17 cellular contexts compared by ENCODE assay signal in the genomic region with DNA sequence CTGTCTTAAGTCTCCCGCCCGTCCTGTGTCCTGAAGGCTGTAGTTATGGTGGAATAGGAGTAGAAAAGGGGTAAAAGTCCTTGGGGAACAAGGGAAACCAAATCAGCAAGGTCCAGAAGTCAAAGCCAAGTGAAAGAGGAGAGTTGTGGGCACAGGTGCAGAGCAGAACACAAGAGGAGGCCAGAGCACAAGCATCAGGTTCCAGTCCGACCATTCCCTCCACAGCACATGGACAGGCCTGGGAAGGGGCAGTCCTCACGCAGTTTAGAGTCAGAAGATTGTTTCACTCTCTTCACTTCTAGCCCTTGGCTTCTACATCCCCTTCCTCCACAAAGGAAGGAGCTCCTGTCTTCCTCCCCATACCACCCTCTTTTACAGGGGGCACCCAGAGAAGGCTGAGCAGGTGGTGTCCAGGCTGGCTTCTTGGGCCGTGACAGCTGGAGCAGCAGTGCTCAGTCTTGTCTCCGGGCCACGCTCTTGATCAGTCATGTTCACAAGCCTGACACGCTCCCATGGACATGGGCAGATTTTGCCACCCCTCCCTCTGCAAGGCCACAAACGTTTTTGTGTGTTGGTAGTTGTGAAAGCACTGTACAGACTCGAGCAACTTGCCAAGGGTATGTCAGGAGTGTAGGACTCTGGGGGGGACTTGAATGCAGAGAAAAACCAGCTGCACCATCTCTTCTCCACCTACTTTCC.
DNase-seq lines count a peak whose midpoint lies in the region; ATAC-seq and TF ChIP-seq lines count a peak whose summit lies in the region.
"Had no signal": no experiment of that assay in that cellular context is flagged by ENCODE, and none has a peak within 500 bp of the region (broad histone marks: within the 10 kb centered on the region; RNA-seq: fewer than 3 reads in every experiment).

No MANE protein-coding gene starts in this region.

- 88 to 90% methylated on average over 10 of the region's 10 CpGs for WGBS in lung, 2 donors
- 85 to 86% methylated on average over 10 of the region's 10 CpGs for WGBS in body of pancreas, 2 donors

- H3K9me3 ChIP-seq in BLaER1 (no peaks in the 10 kb centered on the region), lung (ENCODE audit: control insufficient read depth in 2 of 2, insufficient read depth in 1 of 2, low read length in 1 of 2) (no peaks in the 10 kb centered on the region), body of pancreas (no peaks in the 10 kb centered on the region)
- H3K9me3 ChIP-seq: SJSA1 had no signal

- H3K27ac ChIP-seq in BLaER1 (peak overlapping the region; percentile 74), lung (ENCODE audit: low read depth in 1 of 2, low read length in 1 of 2) (no peak overlapping the region), body of pancreas (no peak overlapping the region), coronary artery (no peak overlapping the region)
- H3K27ac ChIP-seq: C4-2B, HL-60, KMS-11, SJSA1 had no signal

- H3K4me1 ChIP-seq in BLaER1 (peaks cover 35% of the 10 kb centered on the region), lung (ENCODE audit: control insufficient read depth in 2 of 2, insufficient read depth in 2 of 2, low read length in 2 of 2) (peaks cover 0 to 2% of the 10 kb centered on the region in 2 donors), body of pancreas (peaks cover 3% of the 10 kb centered on the region)
- H3K4me1 ChIP-seq: SJSA1 had no signal

- H3K36me3 ChIP-seq in BLaER1 (peaks cover 17% of the 10 kb centered on the region; the same call in 1 of the 2 replicates), lung (ENCODE audit: control insufficient read depth in 2 of 2, insufficient read depth in 2 of 2, low read length in 2 of 2) (peaks cover 0 to 11% of the 10 kb centered on the region in 2 donors), body of pancreas (replicated peaks in 1 of 2; ENCODE audit: insufficient read depth in 1 of 2, low read depth in 2 of 2) (no peaks in the 10 kb centered on the region)

- ATAC-seq in HG02759 (IDR thresholded peaks at IDR 0.05; ENCODE audit: unreplicated experiment) = peak; percentile 50
- ATAC-seq in lung (ENCODE audit: insufficient read depth, low FRiP score) = no peak
- ATAC-seq in body of pancreas = no peak
- ATAC-seq in HG03139 (IDR thresholded peaks at IDR 0.05; ENCODE audit: unreplicated experiment) = no peak

- DNase-seq in lung (ENCODE audit: low spot score) (peak; percentile 13), retina (peak; percentile 10), body of pancreas (no peak), coronary artery (ENCODE audit: low spot score) (no peak)
- DNase-seq in stimulated activated CD4-positive, alpha-beta T cell treated with anti-CD3 and anti-CD28 coated beads, Interleukin-1b, Interleukin-23, amount 100 ng/mL, for 48 hours = no peak
- DNase-seq: 8988T, NCI-H1105, NCI-H146, NCI-H2029 treated with DMSO at 0.1 percent for 48 hours, NCI-H526 had no signal

- intact Hi-C loops in body of pancreas (cut with DNase I) = no loop called here

- peak overlapping the region; percentile 77 for H3K4me2 ChIP-seq in BLaER1
- H3K4me2 ChIP-seq: KMS-11 had no signal

- no peak overlapping the region for H3K4me3 ChIP-seq in BLaER1
- no peak overlapping the region for H3K4me3 ChIP-seq in lung
- no peak overlapping the region for H3K4me3 ChIP-seq in body of pancreas
- no peak overlapping the region for H3K4me3 ChIP-seq in coronary artery
- H3K4me3 ChIP-seq: SJSA1 had no signal

- no peak for TF ChIP-seq CTCF in lung (IDR thresholded peaks at IDR 0.05; ENCODE audit: control extremely low read depth, extremely low read depth)
- TF ChIP-seq CTCF in body of pancreas (IDR thresholded peaks at IDR 0.05) = no peak
- no peak for TF ChIP-seq CTCF in coronary artery (IDR thresholded peaks at IDR 0.05)

- H3K27me3 ChIP-seq in BLaER1 (no peaks in the 10 kb centered on the region), lung (ENCODE audit: control insufficient read depth, insufficient read depth) (no peaks in the 10 kb centered on the region), body of pancreas (no peaks in the 10 kb centered on the region)
- H3K27me3 ChIP-seq: SJSA1 had no signal

- no peak for TF ChIP-seq POLR2A in body of pancreas (IDR thresholded peaks at IDR 0.05)

- H4K20me1 ChIP-seq in BLaER1 = no peaks in the 10 kb centered on the region

- H3K9ac ChIP-seq in BLaER1 = peak overlapping the region; percentile 58; the same call in 1 of the 2 replicates
- H3K9ac ChIP-seq: KMS-11 had no signal

Comparison
In these comparisons a context has a peak if more than half of its experiments do, and no peak if none do; other contexts are left out.
1. DNase-seq: peak in lung (single experiment) and retina (single experiment); none in body of pancreas (0 of 4), coronary artery (single experiment) and stimulated activated CD4-positive, alpha-beta T cell treated with anti-CD3 and anti-CD28 coated beads, Interleukin-1b, Interleukin-23, amount 100 ng/mL, for 48 hours (single experiment).